ENCODE assay signal across 15 cellular contexts in genomic region chr12:124874988-124875802, GRCh38. TPM values are rescaled to one million over a fixed set of nuclear protein-coding genes. Genes with fewer than 3 reads are reported as not detected.
DNase-seq lines count a peak whose midpoint lies in the region; ATAC-seq, FAIRE-seq and TF ChIP-seq lines count a peak whose summit lies in the region.
"Had no signal": no experiment of that assay in that cellular context is flagged by ENCODE, and none has a peak within 500 bp of the region (broad histone marks: within the 10 kb centered on the region; RNA-seq: fewer than 3 reads in every experiment).

No MANE protein-coding gene starts in this region.

- no peaks in the 10 kb centered on the region for H3K36me3 ChIP-seq in H7 (replicated peaks; ENCODE audit: control insufficient read depth, insufficient read depth, low read length)
- no peaks in the 10 kb centered on the region for H3K36me3 ChIP-seq in H1 (ENCODE audit: control insufficient read depth in 2 of 4, insufficient read depth in 4 of 4, low read length in 3 of 4)
- no peaks in the 10 kb centered on the region for H3K36me3 ChIP-seq in mucosa of descending colon (ENCODE audit: low read depth)

- no peak for FAIRE-seq in H1 (lab: Jason Lieb, UNC)

- H2AK5ac ChIP-seq in H1 (ENCODE audit: low read depth, low read length), result no peak overlapping the region

- no peak for TF ChIP-seq EP300 in H1 (IDR thresholded peaks at IDR 0.05; ENCODE audit: borderline replicate concordance in 1 of 2, low read depth in 2 of 2, low read length in 2 of 2)

- no peaks in the 10 kb centered on the region for H3K79me1 ChIP-seq in H1 (ENCODE audit: low read depth, low read length)

- H3K4me3 ChIP-seq in H7 (ENCODE audit: insufficient read depth, low read depth, low read length) (no peak overlapping the region), H1 (ENCODE audit: extremely low read depth in 1 of 4, insufficient read depth in 2 of 4, low read depth in 3 of 4, low read length in 4 of 4) (no peak overlapping the region), mucosa of descending colon (no peak overlapping the region)
- H3K4me3 ChIP-seq: PC-9 had no signal

- H3K27me3 ChIP-seq in H7 (ENCODE audit: control insufficient read depth, insufficient read depth, low read length) (no peaks in the 10 kb centered on the region), H1 (replicated peaks in 1 of 4; ENCODE audit: control insufficient read depth in 3 of 4, extremely low read depth in 1 of 4, insufficient read depth in 3 of 4, low read length in 3 of 4) (no peaks in the 10 kb centered on the region)

- no peak overlapping the region for H3K4me2 ChIP-seq in H1 (ENCODE audit: insufficient read depth in 1 of 2, low read depth in 2 of 2, low read length in 2 of 2)
- H3K4me2 ChIP-seq: PC-9 had no signal

- no peak overlapping the region for H2BK5ac ChIP-seq in H1 (ENCODE audit: low read depth, low read length)

- H3K18ac ChIP-seq in H1 (ENCODE audit: extremely low read depth, low read length), result no peak overlapping the region

- H2BK12ac ChIP-seq in H1 (ENCODE audit: low read depth, low read length), result no peak overlapping the region

- H3K9me3 ChIP-seq in H1 (ENCODE audit: insufficient read depth in 2 of 2, low read depth in 1 of 2, low read length in 1 of 2), result no peaks in the 10 kb centered on the region
- no peaks in the 10 kb centered on the region for H3K9me3 ChIP-seq in mucosa of descending colon

- H3K9ac ChIP-seq in H1 (replicated peaks in 1 of 4; ENCODE audit: extremely low read depth in 1 of 4, low read depth in 3 of 4, low read length in 3 of 4), result no peak overlapping the region

- H3K56ac ChIP-seq in H1 (replicated peaks; ENCODE audit: insufficient read length, low read depth, low read length), result no peak overlapping the region

- H3K27ac ChIP-seq in 22Rv1 (peak overlapping the region; percentile 5; the same call in 1 of the 2 replicates), H1 (ENCODE audit: low read depth, low read length) (no peak overlapping the region)
- H3K27ac ChIP-seq: PC-9 had no signal

- TF ChIP-seq POLR2A in H1 (IDR thresholded peaks at IDR 0.05; ENCODE audit: control extremely low read depth in 1 of 2, low read depth in 2 of 2, low read length in 2 of 2), result no peak

- H2BK120ac ChIP-seq in H1 (replicated peaks; ENCODE audit: low read depth, low read length), result no peak overlapping the region

- POLR2A ChIA-PET in H1 (lab: Charles Lee; ENCODE audit: partially characterized antibody), result interaction anchor here (1.3 to 1.6 kb wide), 2 partner anchors 9 to 11 kb away, joined by 4 to 5 read pairs; partner anchors contain the start of gene SCARB1

- DNase-seq in H7, result peak; percentile 26
- DNase-seq in H1 (ENCODE audit: low read depth in 1 of 2, low spot score in 2 of 2), result no peak
- DNase-seq in mucosa of descending colon, result no peak
- DNase-seq in NK-92 treated with Interleukin-12 subunit alpha and Interleukin-12 subunit beta, amount 100 ng/mL, for 24 hours (lab: John Stamatoyannopoulos, UW), result no peak
- no peak for DNase-seq in activated gamma-delta T cell (lab: John Stamatoyannopoulos, UW)
- DNase-seq in middle frontal gyrus (ENCODE audit: extremely low spot score, low spot score), result no peak
- DNase-seq: CD4-positive, alpha-beta T cell; DMS79; NCI-H146; NCI-H2227 treated with DMSO at 0.1 percent for 48 hours; NCI-H526; PC-9; Right ventricle myocardium superior had no signal

- H2AFZ ChIP-seq in H1 (ENCODE audit: low read length), result no peak overlapping the region; the same call in 1 of the 2 replicates
- H2AFZ ChIP-seq: PC-9 had no signal

- H4K5ac ChIP-seq in H1 (ENCODE audit: insufficient read length, low read depth, low read length), result no peak overlapping the region

- H2BK20ac ChIP-seq in H1 (ENCODE audit: low read length), result no peak overlapping the region

- H4K20me1 ChIP-seq in H1 (replicated peaks in 1 of 2; ENCODE audit: control insufficient read depth in 1 of 2, insufficient read depth in 2 of 2, low read length in 2 of 2), result peaks cover 0 to 2% of the 10 kb centered on the region in 2 experiments

- CTCF ChIA-PET in H1 (lab: Charles Lee; ENCODE audit: partially characterized antibody), result interaction anchor here (1.4 to 1.8 kb wide), 2 partner anchors 12 to 25 kb away, joined by 3 to 5 read pairs; no protein-coding TSS in a partner anchor

- TF ChIP-seq CTCF in 22Rv1 (IDR thresholded peaks at IDR 0.05) (no peak), H1 (IDR thresholded peaks at IDR 0.05; ENCODE audit: control extremely low read depth in 1 of 3, insufficient read depth in 1 of 3, low read depth in 1 of 3, low read length in 3 of 3) (no peak), mucosa of descending colon (IDR thresholded peaks at IDR 0.05) (no peak)

- peak overlapping the region; percentile 11; the same call in 1 of the 2 replicates for H4K8ac ChIP-seq in H1 (ENCODE audit: extremely low read depth, insufficient read depth, low read length)

- no peak overlapping the region for H3K14ac ChIP-seq in H1 (ENCODE audit: insufficient read length)

- H3K4ac ChIP-seq in H1 (replicated peaks; ENCODE audit: insufficient read length, low read depth, low read length), result no peak overlapping the region

- H3K4me1 ChIP-seq in H1 (replicated peaks in 1 of 4; ENCODE audit: control insufficient read depth in 3 of 4, insufficient read depth in 4 of 4, low read length in 3 of 4) (no peaks in the 10 kb centered on the region), mucosa of descending colon (ENCODE audit: low read depth) (peaks cover 17% of the 10 kb centered on the region)

- WGBS in H1 (ENCODE audit: extremely low coverage in 1 of 2, insufficient coverage in 1 of 2, insufficient read length in 1 of 2, insufficient replicate concordance in 2 of 2, low coverage in 1 of 2, low lambda C conversion rate in 2 of 2, missing lambda C conversion rate in 1 of 2), 2 experiments, result 90% methylated on average over 13 of the region's 14 CpGs; no CpG with 5 or more reads in 1 of the 2 experiments

- H3K79me2 ChIP-seq in H1 (ENCODE audit: control insufficient read depth in 1 of 2, insufficient read depth in 2 of 2, low read length in 2 of 2), result no peaks in the 10 kb centered on the region

- no peak overlapping the region for H4K91ac ChIP-seq in H1 (replicated peaks; ENCODE audit: insufficient read length, low read length)

- peak; percentile 28 for ATAC-seq in mucosa of descending colon
- ATAC-seq in GM18907 (IDR thresholded peaks at IDR 0.05; ENCODE audit: unreplicated experiment), result no peak

- no peak for TF ChIP-seq RAD21 in H1 (IDR thresholded peaks at IDR 0.05 in 1 of 2, conservative IDR thresholded peaks at IDR 0.05 in 1 of 2; ENCODE audit: low read depth in 2 of 2, low read length in 2 of 2)

- H2BK15ac ChIP-seq in H1 (ENCODE audit: low read length), result no peak overlapping the region

- H3K23ac ChIP-seq in H1 (ENCODE audit: insufficient read length), result no peak overlapping the region

- H3K23me2 ChIP-seq in H1 (ENCODE audit: low read depth, low read length), result peaks cover 3% of the 10 kb centered on the region; the same call in 1 of the 2 replicates

- intact Hi-C loops in mucosa of descending colon (cut with DNase I, micrococcal nuclease), result no loop called here

RNA-seq across cellular contexts. Expression of gene SCARB1, which starts 11.5 kb away (rescaled TPM):
- total RNA-seq in H7 (2014; rRNA removed; shearing (Covaris generic)), result 44.9 and 45.1 TPM in 2 replicates
- 57.1 and 58.0 TPM in 2 replicates for total RNA-seq in H1 (2021; fragmentation: NEBNext Ultra II Directional; extraction: Animal tissue kit (Norgen Biotek cat#: 25700))
- polyA plus RNA-seq in H1 (2011; rRNA removed), result 45.3 and 70.7 TPM in 2 replicates
- 49.4 TPM for polyA plus RNA-seq in H1 (2011; cell fraction: cytosol; rRNA removed)
- 108 TPM for polyA plus RNA-seq in H1 (2011; cell fraction: nucleus; rRNA removed)
- polyA plus RNA-seq in H1 (2012, experiment 1 of 2), result 52.4 to 76.7 TPM (median 66.8 TPM) in 4 replicates
- polyA plus RNA-seq in H1 (2012, experiment 2 of 2), result 40.2 TPM
- 81.2 TPM for polyA plus RNA-seq in H1 (2013, experiment 1 of 2)
- polyA plus RNA-seq in H1 (2013, experiment 2 of 2), result 90.5 TPM
- 52.9 and 55.6 TPM in 2 replicates for polyA minus RNA-seq in H1 (2011; rRNA and poly(A)+ RNA removed)
- polyA minus RNA-seq in H1 (2011; cell fraction: cytosol; rRNA and poly(A)+ RNA removed), result 28.3 TPM
- polyA minus RNA-seq in H1 (2011; cell fraction: nucleus; rRNA and poly(A)+ RNA removed), result 31.4 TPM
- 10 to 100 TPM; 23.0 to 55.1 (median 31.2) TPM for total RNA-seq in mucosa of descending colon

RNA-seq across cellular contexts. Expression of gene UBC, which starts 39.3 kb away (rescaled TPM):
- total RNA-seq in H7 (2014; rRNA removed; shearing (Covaris generic)), result 1,051 and 1,131 TPM in 2 replicates
- 559 and 571 TPM in 2 replicates for total RNA-seq in H1 (2021; fragmentation: NEBNext Ultra II Directional; extraction: Animal tissue kit (Norgen Biotek cat#: 25700))
- 366 and 749 TPM in 2 replicates for polyA plus RNA-seq in H1 (2011; rRNA removed)
- polyA plus RNA-seq in H1 (2011; cell fraction: cytosol; rRNA removed), result 933 TPM
- polyA plus RNA-seq in H1 (2011; cell fraction: nucleus; rRNA removed), result 730 TPM
- 760 to 816 TPM (median 784 TPM) in 4 replicates for polyA plus RNA-seq in H1 (2012, experiment 1 of 2)
- 361 TPM for polyA plus RNA-seq in H1 (2012, experiment 2 of 2)
- 525 TPM for polyA plus RNA-seq in H1 (2013, experiment 1 of 2)
- polyA plus RNA-seq in H1 (2013, experiment 2 of 2), result 524 TPM
- polyA minus RNA-seq in H1 (2011; rRNA and poly(A)+ RNA removed), result 622 and 655 TPM in 2 replicates
- polyA minus RNA-seq in H1 (2011; cell fraction: cytosol; rRNA and poly(A)+ RNA removed), result 263 TPM
- 233 TPM for polyA minus RNA-seq in H1 (2011; cell fraction: nucleus; rRNA and poly(A)+ RNA removed)
- 1,000 to 10,000 TPM; 1,242 to 1,563 (median 1,498) TPM for total RNA-seq in mucosa of descending colon
